1 cellular context compared by ENCODE assay signal in genomic region chr11:35820614-35821013, GRCh38.
A peak's percentile ranks its signal among the peaks of the same experiment; 100 is the strongest.
TF ChIP-seq lines count a peak whose summit lies in the region.

No MANE protein-coding gene starts in this region.

TF ChIP-seq in K562, 482 proteins besides CTCF, POLR2A, EP300 and RAD21:
- TF ChIP-seq ZMIZ1 (IDR thresholded peaks at IDR 0.05; ENCODE audit: low read depth in 2 of 2, low read length in 2 of 2) (no peak), MXD1 (CRISPR knock-in tag; IDR thresholded peaks at IDR 0.05; ENCODE audit: borderline replicate concordance, poor library complexity, severe bottlenecking) (no peak), MEIS2 (IDR thresholded peaks at IDR 0.05; ENCODE audit: partially characterized antibody) (no peak), NCOA4 (IDR thresholded peaks at IDR 0.05; ENCODE audit: partially characterized antibody) (no peak), SETDB1 (IDR thresholded peaks at IDR 0.05; ENCODE audit: low read length) (no peak), HDAC2 (IDR thresholded peaks at IDR 0.05) (peak; percentile 74; the same call in 1 of the 2 replicates), SMARCC2 (IDR thresholded peaks at IDR 0.05; ENCODE audit: low read depth) (no peak), HDAC1 (IDR thresholded peaks at IDR 0.05) (peak in 1 of 2 experiments; percentile 70; a peak in 2 of 4 replicates), BRF1 (IDR thresholded peaks at IDR 0.05; ENCODE audit: borderline replicate concordance, extremely low read depth, insufficient read length) (no peak), VEZF1 (CRISPR knock-in tag; IDR thresholded peaks at IDR 0.05) (no peak), RBM25 (IDR thresholded peaks at IDR 0.05; ENCODE audit: low read depth, low read length, severe bottlenecking) (no peak), HMG20A (CRISPR knock-in tag; conservative IDR thresholded peaks at IDR 0.05) (no peak), ZNF408 (CRISPR knock-in tag; IDR thresholded peaks at IDR 0.05; ENCODE audit: low read depth) (no peak), HMGN3 (IDR thresholded peaks at IDR 0.05; ENCODE audit: borderline replicate concordance, extremely low read depth, insufficient read length, low read depth, low read length) (no peak), NFYB (IDR thresholded peaks at IDR 0.05; ENCODE audit: extremely low read depth, insufficient read length) (no peak), RCOR1 (IDR thresholded peaks at IDR 0.05; ENCODE audit: borderline replicate concordance in 1 of 2, low read depth in 2 of 2, low read length in 2 of 2) (peak in 1 of 2 experiments; percentile 89; a peak in 2 of 4 replicates), KLF13 (tag; IDR thresholded peaks at IDR 0.05; ENCODE audit: borderline replicate concordance, low read depth) (no peak), ZNF398 (CRISPR knock-in tag; IDR thresholded peaks at IDR 0.05) (no peak), DLX4 (CRISPR knock-in tag; IDR thresholded peaks at IDR 0.05) (no peak), CUX1 (CRISPR knock-in tag; IDR thresholded peaks at IDR 0.05) (no peak), ZNF282 (CRISPR knock-in tag; IDR thresholded peaks at IDR 0.05) (no peak), ZNF512 (tag; IDR thresholded peaks at IDR 0.05) (no peak), NR1H2 (CRISPR knock-in tag; IDR thresholded peaks at IDR 0.05) (no peak), DEAF1 (CRISPR knock-in tag; IDR thresholded peaks at IDR 0.05) (no peak), GTF2F1 (IDR thresholded peaks at IDR 0.05; ENCODE audit: low read depth, low read length) (no peak), MBD2 (IDR thresholded peaks at IDR 0.05; ENCODE audit: borderline replicate concordance, low read depth) (no peak), GATA2 (CRISPR knock-in tag; IDR thresholded peaks at IDR 0.05) (no peak), ZFP30 (CRISPR knock-in tag; IDR thresholded peaks at IDR 0.05; ENCODE audit: borderline replicate concordance) (no peak), MCM2 (IDR thresholded peaks at IDR 0.05; ENCODE audit: low read depth) (no peak), ZFP91 (CRISPR knock-in tag; IDR thresholded peaks at IDR 0.05) (no peak), CAMTA2 (CRISPR knock-in tag; conservative IDR thresholded peaks at IDR 0.05) (no peak), ZNF140 (CRISPR knock-in tag; IDR thresholded peaks at IDR 0.05) (no peak), ESRRA (IDR thresholded peaks at IDR 0.05; ENCODE audit: borderline replicate concordance, low read depth) (peak; percentile 61; the same call in 1 of the 2 replicates), KDM1A (IDR thresholded peaks at IDR 0.05) (peak; percentile 94 to 95), SRF (CRISPR knock-in tag; IDR thresholded peaks at IDR 0.05) (no peak), RBM15 (IDR thresholded peaks at IDR 0.05; ENCODE audit: insufficient read depth, low read length) (no peak), CC2D1A (IDR thresholded peaks at IDR 0.05) (no peak)
TF ChIP-seq in K562: peak in this region for 5.
